31 cellular contexts compared by ENCODE assay signal in the genomic region with DNA sequence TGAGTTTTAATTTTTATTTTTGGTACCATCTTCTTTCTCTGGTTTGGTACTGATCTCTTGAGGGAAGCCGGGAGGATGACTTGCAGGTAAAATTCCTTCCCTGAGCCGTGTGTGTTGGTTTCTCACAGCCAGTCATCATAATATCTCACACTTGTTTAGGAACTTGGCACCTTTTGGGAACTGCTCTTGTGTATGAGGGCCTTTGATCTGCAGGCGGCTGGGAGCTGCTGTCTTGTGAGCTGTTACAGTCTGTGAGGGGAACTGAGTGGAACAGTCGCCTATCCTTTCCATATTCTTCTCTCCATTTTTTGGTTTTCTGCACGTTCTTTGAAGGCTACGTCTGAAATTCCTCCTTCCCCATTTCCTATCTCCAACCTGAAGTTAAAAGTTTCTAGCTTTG.
"Had no signal": no experiment of that assay in that cellular context is flagged by ENCODE, and none has a peak within 500 bp of the region (broad histone marks: within the 10 kb centered on the region; RNA-seq: fewer than 3 reads in every experiment).

No MANE protein-coding gene starts in this region.

- H3K4me3 Mint-ChIP-seq: activated CD4-positive, alpha-beta memory T cell treated with anti-CD3 and anti-CD28 coated beads for 36 hours; activated CD4-positive, alpha-beta T cell treated with anti-CD3 and anti-CD28 coated beads for 36 hours; activated CD4-positive, alpha-beta T cell treated with anti-CD3 and anti-CD28 coated beads, Interleukin-2, amount 10 ng/mL, durations not matched to agents 24 days and 14 days; activated CD8-positive, alpha-beta memory T cell treated with anti-CD3 and anti-CD28 coated beads, Interleukin-2, amount 10 ng/mL, durations not matched to agents 7 days and 5 days; activated CD8-positive, alpha-beta T cell treated with anti-CD3 and anti-CD28 coated beads, Interleukin-2, amount 10 ng/mL, durations not matched to agents 7 days and 5 days; activated naive CD4-positive, alpha-beta T cell treated with anti-CD3 and anti-CD28 coated beads for 36 hours; activated naive CD4-positive, alpha-beta T cell treated with anti-CD3 and anti-CD28 coated beads, Interleukin-2, amount 50 U/mL, for 24 hours; activated naive CD8-positive, alpha-beta T cell treated with anti-CD3 and anti-CD28 coated beads for 36 hours; activated naive CD8-positive, alpha-beta T cell treated with anti-CD3 and anti-CD28 coated beads, Interleukin-2, amount 50 U/mL, for 24 hours; activated T-helper 1 cell treated with anti-CD3 and anti-CD28 coated beads, Interleukin-12 subunit alpha, Interleukin-12 subunit beta, Interleukin-2, Interleukin-4 antibody, amounts not matched to agents 30 ng/mL and 10 ng/mL and 1 ng/mL, durations not matched to agents 14 hours and 24 hours and 36 hours; central memory CD8-positive, alpha-beta T cell; effector memory CD8-positive, alpha-beta T cell had no signal

- H3K9me3 ChIP-seq: adrenal gland, body of pancreas, esophagus muscularis mucosa, gastrocnemius medialis had no signal

- H3K27ac Mint-ChIP-seq: activated CD4-positive, alpha-beta memory T cell treated with anti-CD3 and anti-CD28 coated beads for 36 hours; activated CD4-positive, alpha-beta T cell treated with anti-CD3 and anti-CD28 coated beads for 36 hours; activated CD4-positive, alpha-beta T cell treated with anti-CD3 and anti-CD28 coated beads, Interleukin-2, amount 10 ng/mL, durations not matched to agents 24 days and 14 days; activated CD8-positive, alpha-beta memory T cell treated with anti-CD3 and anti-CD28 coated beads, Interleukin-2, amount 10 ng/mL, durations not matched to agents 7 days and 5 days; activated CD8-positive, alpha-beta T cell treated with anti-CD3 and anti-CD28 coated beads, Interleukin-2, amount 10 ng/mL, durations not matched to agents 7 days and 5 days; activated naive CD4-positive, alpha-beta T cell treated with anti-CD3 and anti-CD28 coated beads for 36 hours; activated naive CD4-positive, alpha-beta T cell treated with anti-CD3 and anti-CD28 coated beads, Interleukin-2, amount 50 U/mL, for 24 hours; activated naive CD8-positive, alpha-beta T cell treated with anti-CD3 and anti-CD28 coated beads for 36 hours; activated naive CD8-positive, alpha-beta T cell treated with anti-CD3 and anti-CD28 coated beads, Interleukin-2, amount 50 U/mL, for 24 hours; activated T-helper 1 cell treated with anti-CD3 and anti-CD28 coated beads, Interleukin-12 subunit alpha, Interleukin-12 subunit beta, Interleukin-2, Interleukin-4 antibody, amounts not matched to agents 30 ng/mL and 10 ng/mL and 1 ng/mL, durations not matched to agents 14 hours and 24 hours and 36 hours; activated T-helper 2 cell treated with anti-CD3 and anti-CD28 coated beads, Interferon-gamma antibody, Interleukin-2, Interleukin-4, amounts not matched to agents 10 μg/mL and 5 μg/mL and 100 μg/mL, durations not matched to agents 14 hours and 24 hours and 36 hours; effector memory CD8-positive, alpha-beta T cell had no signal

- H3K36me3 ChIP-seq: adrenal gland, esophagus muscularis mucosa, gastrocnemius medialis had no signal

- DNase-seq: activated CD4-positive, alpha-beta memory T cell treated with anti-CD3 and anti-CD28 coated beads for 36 hours; activated CD4-positive, alpha-beta T cell treated with anti-CD3 and anti-CD28 coated beads for 36 hours; activated CD4-positive, alpha-beta T cell treated with anti-CD3 and anti-CD28 coated beads, Interleukin-2, amount 10 ng/mL, durations not matched to agents 24 days and 14 days; activated CD4-positive, CD25-positive, alpha-beta regulatory T cell; activated CD4-positive, CD25-positive, alpha-beta regulatory T cell treated with anti-CD3 and anti-CD28 coated beads, Interleukin-2, amount 50 U/mL, for 72 hours; activated CD8-positive, alpha-beta memory T cell treated with anti-CD3 and anti-CD28 coated beads, Interleukin-2, amount 10 ng/mL, durations not matched to agents 7 days and 5 days; activated CD8-positive, alpha-beta memory T cell treated with anti-CD3 and anti-CD28 coated beads, Interleukin-2, amount 50 U/mL, for 4 hours; activated CD8-positive, alpha-beta T cell treated with anti-CD3 and anti-CD28 coated beads, Interleukin-2, amount 10 ng/mL, durations not matched to agents 7 days and 5 days; activated effector memory CD4-positive, alpha-beta T cell treated with anti-CD3 and anti-CD28 coated beads, Interleukin-2, amount 50 U/mL, for 16 hours; activated naive CD4-positive, alpha-beta T cell treated with anti-CD3 and anti-CD28 coated beads for 36 hours; activated naive CD8-positive, alpha-beta T cell treated with anti-CD3 and anti-CD28 coated beads for 36 hours; activated naive CD8-positive, alpha-beta T cell treated with anti-CD3 and anti-CD28 coated beads, Interleukin-2, amount 50 U/mL, for 24 hours; activated T-cell treated with anti-CD3 and anti-CD28 coated beads, Interleukin-2, amount 50 U/mL, for 1 hour; activated T-cell treated with anti-CD3 and anti-CD28 coated beads, Interleukin-2, amount 50 U/mL, for 48 hours; adrenal gland; amygdala; aorta; body of pancreas; cortex of kidney; dermis blood vessel endothelial cell; effector CD4-positive, alpha-beta T cell; effector memory CD8-positive, alpha-beta T cell; erythroblast; foreskin keratinocyte; gastrocnemius medialis; T-helper 2 cell had no signal

- ATAC-seq: activated CD4-positive, alpha-beta T cell treated with anti-CD3 and anti-CD28 coated beads for 36 hours; activated CD8-positive, alpha-beta memory T cell treated with anti-CD3 and anti-CD28 coated beads, Interleukin-2, amount 10 ng/mL, durations not matched to agents 7 days and 5 days; activated CD8-positive, alpha-beta T cell treated with anti-CD3 and anti-CD28 coated beads, Interleukin-2, amount 10 ng/mL, durations not matched to agents 7 days and 5 days; activated naive CD8-positive, alpha-beta T cell treated with anti-CD3 and anti-CD28 coated beads, Interleukin-2, amount 50 U/mL, for 24 hours; body of pancreas; effector memory CD8-positive, alpha-beta T cell; foreskin keratinocyte; gastrocnemius medialis had no signal

- H3K27ac ChIP-seq: adrenal gland, body of pancreas, esophagus muscularis mucosa, foreskin keratinocyte, gastrocnemius medialis had no signal

- H3K9me3 Mint-ChIP-seq: activated CD4-positive, alpha-beta memory T cell treated with anti-CD3 and anti-CD28 coated beads for 36 hours; activated CD4-positive, alpha-beta T cell treated with anti-CD3 and anti-CD28 coated beads, Interleukin-2, amount 10 ng/mL, durations not matched to agents 24 days and 14 days; activated naive CD4-positive, alpha-beta T cell treated with anti-CD3 and anti-CD28 coated beads, Interleukin-2, amount 50 U/mL, for 24 hours; activated naive CD8-positive, alpha-beta T cell treated with anti-CD3 and anti-CD28 coated beads for 36 hours; activated naive CD8-positive, alpha-beta T cell treated with anti-CD3 and anti-CD28 coated beads, Interleukin-2, amount 50 U/mL, for 24 hours; activated T-helper 1 cell treated with anti-CD3 and anti-CD28 coated beads, Interleukin-12 subunit alpha, Interleukin-12 subunit beta, Interleukin-2, Interleukin-4 antibody, amounts not matched to agents 30 ng/mL and 10 ng/mL and 1 ng/mL, durations not matched to agents 14 hours and 24 hours and 36 hours; activated T-helper 2 cell treated with anti-CD3 and anti-CD28 coated beads, Interferon-gamma antibody, Interleukin-2, Interleukin-4, amounts not matched to agents 10 μg/mL and 5 μg/mL and 100 μg/mL, durations not matched to agents 14 hours and 24 hours and 36 hours; central memory CD8-positive, alpha-beta T cell had no signal

- H3K27me3 Mint-ChIP-seq: activated CD4-positive, alpha-beta memory T cell treated with anti-CD3 and anti-CD28 coated beads for 36 hours; activated CD4-positive, alpha-beta T cell treated with anti-CD3 and anti-CD28 coated beads, Interleukin-2, amount 10 ng/mL, durations not matched to agents 24 days and 14 days; activated CD8-positive, alpha-beta memory T cell treated with anti-CD3 and anti-CD28 coated beads, Interleukin-2, amount 10 ng/mL, durations not matched to agents 7 days and 5 days; activated naive CD8-positive, alpha-beta T cell treated with anti-CD3 and anti-CD28 coated beads for 36 hours; central memory CD8-positive, alpha-beta T cell; effector memory CD8-positive, alpha-beta T cell had no signal

- H3K4me3 ChIP-seq: adrenal gland, body of pancreas, esophagus muscularis mucosa, gastrocnemius medialis had no signal

- H3K4me1 ChIP-seq: adrenal gland, body of pancreas, esophagus muscularis mucosa, foreskin keratinocyte, gastrocnemius medialis had no signal

- H3K27me3 ChIP-seq: adrenal gland, body of pancreas, esophagus muscularis mucosa, foreskin keratinocyte, gastrocnemius medialis had no signal

- H3K36me3 Mint-ChIP-seq: activated CD4-positive, alpha-beta memory T cell treated with anti-CD3 and anti-CD28 coated beads for 36 hours; activated CD8-positive, alpha-beta memory T cell treated with anti-CD3 and anti-CD28 coated beads, Interleukin-2, amount 10 ng/mL, durations not matched to agents 7 days and 5 days; activated naive CD4-positive, alpha-beta T cell treated with anti-CD3 and anti-CD28 coated beads, Interleukin-2, amount 50 U/mL, for 24 hours; activated naive CD8-positive, alpha-beta T cell treated with anti-CD3 and anti-CD28 coated beads for 36 hours had no signal

- H3K4me1 Mint-ChIP-seq: activated CD4-positive, alpha-beta T cell treated with anti-CD3 and anti-CD28 coated beads for 36 hours; activated CD4-positive, alpha-beta T cell treated with anti-CD3 and anti-CD28 coated beads, Interleukin-2, amount 10 ng/mL, durations not matched to agents 24 days and 14 days; activated CD8-positive, alpha-beta memory T cell treated with anti-CD3 and anti-CD28 coated beads, Interleukin-2, amount 10 ng/mL, durations not matched to agents 7 days and 5 days; activated naive CD4-positive, alpha-beta T cell treated with anti-CD3 and anti-CD28 coated beads, Interleukin-2, amount 50 U/mL, for 24 hours; activated naive CD8-positive, alpha-beta T cell treated with anti-CD3 and anti-CD28 coated beads for 36 hours; activated naive CD8-positive, alpha-beta T cell treated with anti-CD3 and anti-CD28 coated beads, Interleukin-2, amount 50 U/mL, for 24 hours; central memory CD8-positive, alpha-beta T cell had no signal
